Comparison of ENCODE assay signal across 21 cellular contexts in genomic region chr12:42556917-42557316, GRCh38.
"Had no signal": no experiment of that assay in that cellular context is flagged by ENCODE, and none has a peak within 500 bp of the region (broad histone marks: within the 10 kb centered on the region; RNA-seq: fewer than 3 reads in every experiment).

No MANE protein-coding gene starts in this region.

- DNase-seq: Kasumi-1, MM.1S, NCI-H1105, NCI-H1436 treated with DMSO at 0.1 percent for 48 hours, NCI-H1694, NCI-H187 treated with DMSO at 0.1 percent for 48 hours, NCI-H2029 treated with DMSO at 0.1 percent for 48 hours, NCI-H2171, NCI-H226, NCI-H446, NCI-H510A, NCI-H524 treated with DMSO at 0.1 percent for 48 hours, NCI-H774, RPMI8226, SHP77 treated with DMSO at 0.1 percent for 48 hours, SJCRH30 had no signal

- H3K27ac ChIP-seq: HL-60, KMS-11, SJCRH30 had no signal

- H3K36me3 ChIP-seq: SJCRH30 had no signal

- H3K4me3 ChIP-seq: K562, SJCRH30 had no signal

- H3K4me3 Mint-ChIP-seq: IgD-negative memory B cell had no signal

- H3K4me1 Mint-ChIP-seq: IgD-negative memory B cell had no signal

- H3K4me1 ChIP-seq: SJCRH30 had no signal

- H3K9me3 Mint-ChIP-seq: IgD-negative memory B cell had no signal

- H3K9me3 ChIP-seq: SJCRH30 had no signal

- ATAC-seq: K562, SK-N-SH treated with all-trans-retinoic acid at 6 μM for 48 hours had no signal

- H3K27ac Mint-ChIP-seq: IgD-negative memory B cell had no signal

- H3K36me3 Mint-ChIP-seq: IgD-negative memory B cell had no signal
